In the genomic region with DNA sequence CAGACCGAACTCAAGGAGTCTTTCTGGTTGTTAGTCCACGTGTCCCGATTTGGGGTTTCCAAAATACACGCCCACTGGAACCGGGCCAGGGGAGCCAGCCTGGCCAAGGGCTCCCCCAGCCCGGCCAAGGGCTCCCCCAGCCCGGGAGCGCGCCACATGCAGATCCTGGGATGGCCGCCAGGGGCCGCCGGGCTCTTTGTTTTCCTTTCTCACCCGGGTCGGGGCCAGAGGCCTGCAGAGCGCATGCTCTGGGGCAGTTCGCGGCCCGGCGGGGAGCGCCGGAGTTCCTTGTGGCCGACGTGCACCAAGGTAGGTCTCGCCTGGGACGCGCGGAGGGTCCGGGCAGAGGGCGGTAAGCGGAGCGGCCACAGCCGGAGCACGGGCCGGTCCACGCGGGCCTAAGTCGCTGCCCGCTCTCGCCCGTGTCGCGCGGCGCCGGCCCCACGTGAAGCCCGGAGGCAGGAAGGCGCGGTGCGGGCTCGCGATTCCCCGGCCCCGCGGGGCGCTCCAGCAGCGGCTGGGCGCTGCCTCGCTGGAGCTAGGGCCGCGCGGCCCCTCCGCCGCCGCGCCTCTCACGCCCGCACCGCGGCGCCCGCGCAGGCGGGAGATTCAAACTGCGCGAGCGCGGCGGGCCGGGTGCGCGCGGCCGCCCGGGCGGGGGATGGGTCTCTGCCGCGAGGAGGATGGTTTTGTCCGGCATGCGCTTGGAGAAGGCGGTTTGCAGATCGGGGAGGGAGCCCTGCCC, we compare ENCODE assay signal across 8 cellular contexts. TPM values are rescaled to one million over a fixed set of nuclear protein-coding genes. Genes with fewer than 3 reads are reported as not detected.
DNase-seq lines count a peak whose midpoint lies in the region; ATAC-seq and TF ChIP-seq lines count a peak whose summit lies in the region.

No MANE protein-coding gene starts in this region.

- TF ChIP-seq CTCF in fibroblast of villous mesenchyme (IDR thresholded peaks at IDR 0.05; ENCODE audit: insufficient read depth, low read depth, low read length) (peak; percentile 96), neural progenitor cell (IDR thresholded peaks at IDR 0.05) (peak; percentile 92)

- H3K4me1 ChIP-seq in neural progenitor cell, result peaks cover 8% of the 10 kb centered on the region

- H3K79me2 ChIP-seq in neural progenitor cell (ENCODE audit: low read depth), result peaks cover 45% of the 10 kb centered on the region

- peak; percentile 96 for DNase-seq in ELF-1 (ENCODE audit: low read depth, low spot score)
- DNase-seq in LHCN-M2 (ENCODE audit: low read depth), result peak; percentile 86
- DNase-seq in RPMI8226, result peak; percentile 97
- DNase-seq in activated effector memory CD4-positive, alpha-beta T cell treated with Interleukin-2 at 50 U/mL for 16 hours, result peak; percentile 83
- peak; percentile 89 for DNase-seq in fibroblast of villous mesenchyme (ENCODE audit: low read depth)
- peak; percentile 96 for DNase-seq in neural progenitor cell (ENCODE audit: low spot score)
- peak; percentile 69 for DNase-seq in stromal cell of bone marrow (ENCODE audit: low read depth)

- H4K20me1 ChIP-seq in neural progenitor cell (ENCODE audit: low read depth), result peaks cover 56% of the 10 kb centered on the region

- no peaks in the 10 kb centered on the region for H3K27me3 ChIP-seq in neural progenitor cell

- peak overlapping the region; percentile 39 for H3K27ac Mint-ChIP-seq in neural progenitor cell

- peaks cover 6% of the 10 kb centered on the region for H3K36me3 ChIP-seq in neural progenitor cell

- H3K27me3 Mint-ChIP-seq in neural progenitor cell (ENCODE audit: insufficient read depth, low read depth), result no peaks in the 10 kb centered on the region

- H3K9me3 ChIP-seq in neural progenitor cell (ENCODE audit: low read depth), result no peaks in the 10 kb centered on the region

- ATAC-seq in GM21786 (IDR thresholded peaks at IDR 0.05; ENCODE audit: unreplicated experiment), result peak; percentile 70

- peak overlapping the region; percentile 88 for H3K4me3 Mint-ChIP-seq in neural progenitor cell

- peak overlapping the region; percentile 73 for H2AFZ ChIP-seq in neural progenitor cell (replicated peaks)

- H3K27ac ChIP-seq in neural progenitor cell, result peak overlapping the region; percentile 98

- H3K4me3 ChIP-seq in fibroblast of villous mesenchyme (ENCODE audit: low read depth, low read length) (peak overlapping the region; percentile 74), neural progenitor cell (peak overlapping the region; percentile 83)

- peaks cover 12% of the 10 kb centered on the region for H3K36me3 Mint-ChIP-seq in neural progenitor cell

- H3K4me2 ChIP-seq in neural progenitor cell, result peak overlapping the region; percentile 98

- H3K4me1 Mint-ChIP-seq in neural progenitor cell, result peaks cover 21% of the 10 kb centered on the region

- peak overlapping the region; percentile 84 for H3K9ac ChIP-seq in neural progenitor cell

- peaks cover 55% of the 10 kb centered on the region for H3F3A ChIP-seq in neural progenitor cell (ENCODE audit: low read depth)

- no peaks in the 10 kb centered on the region for H3K9me3 Mint-ChIP-seq in neural progenitor cell

RNA-seq across cellular contexts. Expression of gene RCC1, which starts 12.3 kb away (rescaled TPM):
- total RNA-seq in LHCN-M2 (2014; rRNA removed) (46.4 and 53.1 TPM in 2 replicates), fibroblast of villous mesenchyme (28.0 and 41.9 TPM in 2 replicates), neural progenitor cell (ENCODE audit: low replicate concordance) (34.8 and 62.3 TPM in 2 replicates)
- 34.8 TPM for polyA plus RNA-seq in LHCN-M2 (2012)

RNA-seq across cellular contexts. Expression of gene TRNAU1AP, which starts 34.7 kb away (rescaled TPM):
- 17.8 and 22.6 TPM in 2 replicates for total RNA-seq in LHCN-M2 (2014; rRNA removed)
- polyA plus RNA-seq in LHCN-M2 (2012), result 36.0 TPM
- total RNA-seq in fibroblast of villous mesenchyme, result 23.8 and 25.0 TPM in 2 replicates
- total RNA-seq in neural progenitor cell (ENCODE audit: low replicate concordance), result 43.9 and 50.0 TPM in 2 replicates

Comparison
In these comparisons a context has a peak if more than half of its experiments do, and no peak if none do; other contexts are left out.
1. Peak in every context shown above with its lines: DNase-seq, ATAC-seq, H3K4me3 ChIP-seq and H3K27ac ChIP-seq.